ENCODE assay signal across 8 cellular contexts in the genomic region with DNA sequence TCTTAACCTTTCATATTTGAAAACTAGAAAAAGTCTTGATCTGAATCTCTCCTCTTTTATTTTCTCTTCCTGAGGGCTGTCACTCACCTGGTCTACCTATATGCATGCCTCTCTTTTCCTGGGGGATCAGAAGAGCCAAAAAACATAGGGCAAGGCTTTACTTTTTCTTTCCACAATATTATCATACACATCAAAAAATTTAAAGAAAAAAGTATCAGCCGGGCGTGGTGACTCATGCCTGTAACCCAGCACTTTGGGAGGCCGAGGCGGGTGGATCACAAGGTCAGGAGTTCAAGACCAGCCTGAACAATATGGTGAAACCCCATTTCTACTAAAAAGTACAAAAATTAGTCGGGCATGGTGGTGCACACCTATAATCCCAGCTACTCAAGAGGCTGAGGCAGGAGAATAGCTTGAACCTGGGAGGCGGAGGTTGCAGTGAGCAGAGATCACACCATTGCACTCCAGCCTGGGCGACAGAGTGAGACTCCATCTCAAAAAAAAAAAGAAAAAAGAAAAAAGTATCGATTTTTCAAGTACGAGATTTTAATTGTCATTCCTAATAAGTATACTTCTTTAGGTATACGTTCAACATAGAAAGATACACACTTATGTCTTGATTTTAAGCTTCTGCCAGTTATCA. TPM values are rescaled to one million over a fixed set of nuclear protein-coding genes. Genes with fewer than 3 reads are reported as not detected.
DNase-seq lines count a peak whose midpoint lies in the region; ATAC-seq and TF ChIP-seq lines count a peak whose summit lies in the region.
"Not testable (repeated sequence)": the region's sequence is repeated elsewhere in the genome, so short reads cannot be mapped to it uniquely, and the experiment has no call there.

No MANE protein-coding gene starts in this region.

- H3K36me3 ChIP-seq in ES-I3 (ENCODE audit: insufficient read depth, low read length); Peyer's patch; breast epithelium; left ventricle myocardium inferior; upper lobe of right lung: not testable (repeated sequence)

- H3K27ac ChIP-seq in Peyer's patch (peak overlapping the region; percentile 99 to 100 (median 100)), breast epithelium (peak overlapping the region; percentile 98 to 99), left ventricle myocardium inferior (replicated peaks) (peak overlapping the region; percentile 100), skin epidermis (peak overlapping the region in 20 of 21 experiments; percentile 64 to 100 (median 98)), upper lobe of right lung (peak overlapping the region; percentile 94)

- H3K4me3 ChIP-seq in Peyer's patch, breast epithelium, left ventricle myocardium inferior, upper lobe of right lung: not testable (repeated sequence)
- peak overlapping the region in 1 of 7 experiments; percentile 72 for H3K4me3 ChIP-seq in skin epidermis

- intact Hi-C loops in breast epithelium (cut with DNase I; ENCODE audit: low total_unique reads); left ventricle myocardium inferior (cut with micrococcal nuclease); upper lobe of right lung (cut with DNase I): not testable (repeated sequence)

- not testable (repeated sequence) for H3K36me3 Mint-ChIP-seq in naive B cell

- not testable (repeated sequence) for TF ChIP-seq CTCF in Peyer's patch (IDR thresholded peaks at IDR 0.05); breast epithelium (IDR thresholded peaks at IDR 0.05); left ventricle myocardium inferior (IDR thresholded peaks at IDR 0.05; ENCODE audit: borderline replicate concordance); upper lobe of right lung (IDR thresholded peaks at IDR 0.05)

- H3K27me3 Mint-ChIP-seq in naive B cell: not testable (repeated sequence)

- TF ChIP-seq POLR2A in Peyer's patch (IDR thresholded peaks at IDR 0.05); breast epithelium (IDR thresholded peaks at IDR 0.05): not testable (repeated sequence)

- H3K4me1 ChIP-seq in ES-I3 (ENCODE audit: insufficient read depth, low read length); breast epithelium: not testable (repeated sequence)
- peaks cover 4 to 29% (median 6%) of the 10 kb centered on the region in 4 donors for H3K4me1 ChIP-seq in Peyer's patch
- H3K4me1 ChIP-seq in left ventricle myocardium inferior: peaks cover 51% of the 10 kb centered on the region
- H3K4me1 ChIP-seq in upper lobe of right lung: peaks cover 30% of the 10 kb centered on the region

- peak overlapping the region in 6 of 8 donors; percentile 21 to 98 (median 75) for H3K4me3 Mint-ChIP-seq in naive B cell

- H3K9ac ChIP-seq in ES-I3 (ENCODE audit: low read depth, low read length): peak overlapping the region; percentile 93

- H3K9me3 ChIP-seq in ES-I3 (ENCODE audit: control insufficient read depth, insufficient read depth, low read length); Peyer's patch; breast epithelium; left ventricle myocardium inferior (replicated peaks); upper lobe of right lung: not testable (repeated sequence)

- H3K27me3 ChIP-seq in Peyer's patch; breast epithelium; left ventricle myocardium inferior (ENCODE audit: low read depth); upper lobe of right lung: not testable (repeated sequence)

- H3K9me3 Mint-ChIP-seq in naive B cell: not testable (repeated sequence)

- DNase-seq in Peyer's patch; breast epithelium (ENCODE audit: low spot score in 2 of 2); left ventricle myocardium inferior; naive B cell; upper lobe of right lung: not testable (repeated sequence)
- peak; percentile 29 to 34 for DNase-seq in activated T-cell treated with anti-CD3 and anti-CD28 coated beads, Interleukin-2, amount 50 U/mL, for 48 hours

- peak overlapping the region in 5 of 6 donors; percentile 46 to 100 (median 98) for H3K27ac Mint-ChIP-seq in naive B cell

- not testable (repeated sequence) for ATAC-seq in naive B cell (ENCODE audit: low read depth in 2 of 2); upper lobe of right lung

- H3K4me1 Mint-ChIP-seq in naive B cell: peaks cover 26 to 38% (median 36%) of the 10 kb centered on the region in 3 donors

RNA-seq across cellular contexts. Expression of gene SPAG9, which starts 1.9 kb away (rescaled TPM):
- 100 to 1,000 TPM; 104 to 149 (median 132) TPM for total RNA-seq in Peyer's patch
- 100 to 1,000 TPM; 112 to 178 (median 128) TPM for total RNA-seq in breast epithelium
- 43.8 TPM for total RNA-seq in left ventricle myocardium inferior
- polyA plus RNA-seq in naive B cell (ENCODE audit: low read depth in 6 of 6): 1 to 10 TPM; 1.9 to 7.2 (median 5.2) TPM
- 116 TPM for total RNA-seq in upper lobe of right lung

RNA-seq across cellular contexts. Expression of gene NME1, which starts 30.8 kb away (rescaled TPM):
- 10 to 100 TPM in 2 of 4 donors, 1 to 10 TPM in 2; 6.3 to 37.1 (median 12.0) TPM for total RNA-seq in Peyer's patch
- 10 to 100 TPM; 28.3 to 76.0 (median 28.4) TPM for total RNA-seq in breast epithelium
- total RNA-seq in left ventricle myocardium inferior: 18.9 TPM
- 100 to 1,000 TPM in 1 of 6 donors, 10 to 100 TPM in 5; 51.4 to 131 (median 82.7) TPM for polyA plus RNA-seq in naive B cell (ENCODE audit: low read depth in 6 of 6)
- 29.4 TPM for total RNA-seq in upper lobe of right lung

RNA-seq across cellular contexts. Expression of gene NME2, which starts 43.6 kb away (rescaled TPM):
- total RNA-seq in Peyer's patch: 100 to 1,000 TPM; 143 to 276 (median 160) TPM
- total RNA-seq in breast epithelium: 100 to 1,000 TPM; 394 to 566 (median 465) TPM
- total RNA-seq in left ventricle myocardium inferior: 220 TPM
- polyA plus RNA-seq in naive B cell (ENCODE audit: low read depth in 6 of 6): 100 to 1,000 TPM; 252 to 369 (median 320) TPM
- total RNA-seq in upper lobe of right lung: 306 TPM
